ENCODE assay signal across 8 cellular contexts in the genomic region with DNA sequence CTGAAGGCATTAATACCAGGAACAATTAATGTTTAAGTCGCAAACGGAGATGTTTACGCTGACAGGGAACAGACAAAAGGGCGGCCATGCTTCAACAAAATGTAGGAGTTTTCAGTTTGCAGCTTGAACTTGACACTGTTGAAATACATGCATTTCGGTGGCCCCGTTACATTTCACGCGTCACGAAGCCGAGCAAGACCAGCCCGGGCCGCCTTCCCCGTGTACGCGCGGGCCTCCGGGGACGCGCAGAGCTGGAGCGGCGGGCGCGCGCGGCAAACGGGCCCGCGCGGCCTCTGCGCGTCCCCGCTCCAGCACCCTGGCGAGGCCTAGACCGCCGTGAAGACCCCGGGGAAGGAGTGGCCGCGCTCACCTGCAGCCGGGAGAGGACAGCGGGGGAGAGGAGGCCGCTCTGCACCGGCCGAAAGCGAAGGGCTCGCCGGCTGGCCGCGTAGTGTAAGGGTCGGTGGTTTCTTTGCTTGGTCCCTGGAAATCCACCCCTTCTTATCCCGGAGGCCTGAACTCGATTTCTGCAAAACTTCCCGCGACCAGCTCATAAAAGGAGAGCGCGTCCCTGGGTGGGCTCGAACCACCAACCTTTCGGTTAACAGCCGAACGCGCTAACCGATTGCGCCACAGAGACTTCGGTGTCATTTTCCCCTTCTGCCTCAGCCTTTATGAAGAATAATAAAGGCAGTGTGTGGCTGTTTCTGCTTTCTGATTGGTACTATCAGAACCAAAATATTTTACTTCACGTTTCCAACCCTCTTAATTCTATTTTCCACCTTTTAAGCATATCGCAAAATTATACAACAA. TPM values are rescaled to one million over a fixed set of nuclear protein-coding genes. Genes with fewer than 3 reads are reported as not detected.
DNase-seq lines count a peak whose midpoint lies in the region; ATAC-seq and TF ChIP-seq lines count a peak whose summit lies in the region.

No MANE protein-coding gene starts in this region.

- H3K27me3 ChIP-seq in left ventricle myocardium inferior (ENCODE audit: low read depth) = no peaks in the 10 kb centered on the region
- H3K27me3 ChIP-seq in upper lobe of left lung = no peaks in the 10 kb centered on the region

- H3K9me3 ChIP-seq in left ventricle myocardium inferior (replicated peaks) = no peaks in the 10 kb centered on the region
- H3K9me3 ChIP-seq in upper lobe of left lung = no peaks in the 10 kb centered on the region

- intact Hi-C loops in left ventricle myocardium inferior (cut with micrococcal nuclease) (loop anchor here (10.0 kb wide), 1 partner anchor 224 kb away; a partner anchor contains a TSS), posterior vena cava (cut with DNase I) (no loop called here)

- TF ChIP-seq EP300 in upper lobe of left lung (IDR thresholded peaks at IDR 0.05) = no peak

- peak overlapping the region; percentile 97 for H3K27ac ChIP-seq in left ventricle myocardium inferior (replicated peaks)
- H3K27ac ChIP-seq in upper lobe of left lung = peak overlapping the region; percentile 84 to 95 (median 90)

- H3K4me1 ChIP-seq in left ventricle myocardium inferior = peaks cover 13% of the 10 kb centered on the region
- peaks cover 0 to 7% (median 3%) of the 10 kb centered on the region in 4 donors for H3K4me1 ChIP-seq in upper lobe of left lung

- peak in 2 of 4 donors; percentile 35 to 49 for TF ChIP-seq POLR2A in upper lobe of left lung (IDR thresholded peaks at IDR 0.05)

- ATAC-seq in HG02642 (IDR thresholded peaks at IDR 0.05; ENCODE audit: poor library complexity, unreplicated experiment) = peak; percentile 84
- ATAC-seq in upper lobe of left lung (ENCODE audit: low FRiP score in 2 of 2) = peak; percentile 96 to 98

- H3K36me3 ChIP-seq in left ventricle myocardium inferior = no peaks in the 10 kb centered on the region
- no peaks in the 10 kb centered on the region for H3K36me3 ChIP-seq in upper lobe of left lung

- no peak for TF ChIP-seq CTCF in GM10266 (IDR thresholded peaks at IDR 0.05; ENCODE audit: control insufficient read depth, insufficient read depth, low read depth, missing control alignments)
- TF ChIP-seq CTCF in left ventricle myocardium inferior (IDR thresholded peaks at IDR 0.05; ENCODE audit: borderline replicate concordance) = peak; percentile 8
- peak in 1 of 6 experiments; percentile 16 for TF ChIP-seq CTCF in upper lobe of left lung (IDR thresholded peaks at IDR 0.05)

- DNase-seq in GM10266 (ENCODE audit: extremely low spot score) (peak; percentile 83), NCI-H128 (lab: John Stamatoyannopoulos, UW; ENCODE audit: unreplicated experiment) (peak; percentile 58), T follicular helper cell (ENCODE audit: low read depth) (peak; percentile 78), amniotic epithelial cell (ENCODE audit: low read depth) (peak; percentile 89), left ventricle myocardium inferior (peak; percentile 85), posterior vena cava (ENCODE audit: low spot score) (peak; percentile 94), upper lobe of left lung (peak; percentile 86 to 94)

- 0% methylated on average over 28 to 52 of the region's 65 CpGs for WGBS in upper lobe of left lung, 2 donors

- H3K4me3 ChIP-seq in left ventricle myocardium inferior (peak overlapping the region; percentile 82), upper lobe of left lung (peak overlapping the region; percentile 42 to 87 (median 70))

RNA-seq across cellular contexts. Expression of a gene that starts 11.3 kb away (rescaled TPM):
- total RNA-seq in left ventricle myocardium inferior (not detected), posterior vena cava (not detected), upper lobe of left lung (not detected)

Comparison
In these comparisons a context has a peak if more than half of its experiments do, and no peak if none do; other contexts are left out.
1. Peak in every context shown above with its lines: DNase-seq, ATAC-seq, H3K4me3 ChIP-seq and H3K27ac ChIP-seq.